In the genomic region with DNA sequence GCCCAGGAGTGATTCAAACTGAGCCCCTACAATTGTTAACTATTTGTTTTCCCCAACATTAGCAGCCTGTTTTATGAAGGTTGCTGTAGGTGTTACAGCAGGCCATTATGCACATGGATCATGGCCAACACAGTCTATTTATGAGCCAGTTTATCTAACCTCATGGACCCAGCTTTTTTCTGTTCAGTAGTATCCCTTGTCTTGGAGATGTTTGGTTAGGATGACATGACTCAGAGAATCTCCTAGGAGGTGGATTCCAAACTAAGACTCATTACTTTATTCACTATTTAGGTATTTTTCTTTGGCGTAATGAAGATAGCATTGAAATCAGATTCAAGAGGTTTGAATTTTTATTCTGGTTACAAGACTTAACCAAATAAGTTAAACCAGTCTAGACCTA, we compare ENCODE assay signal across 16 cellular contexts.
A peak's percentile ranks its signal among the peaks of the same experiment; 100 is the strongest.
DNase-seq lines count a peak whose midpoint lies in the region; ATAC-seq and TF ChIP-seq lines count a peak whose summit lies in the region.
"Had no signal": no experiment of that assay in that cellular context is flagged by ENCODE, and none has a peak within 500 bp of the region (broad histone marks: within the 10 kb centered on the region; RNA-seq: fewer than 3 reads in every experiment).

No MANE protein-coding gene starts in this region.

- peak; percentile 68 for DNase-seq in AG08396 (ENCODE audit: low spot score)
- DNase-seq in LHCN-M2 (ENCODE audit: low read depth): peak; percentile 74
- peak; percentile 92 for DNase-seq in astrocyte of the spinal cord (ENCODE audit: low read depth, low spot score)
- DNase-seq in iris pigment epithelial cell (ENCODE audit: low read depth): peak; percentile 93
- DNase-seq in HK-2 (ENCODE audit: unreplicated experiment): no peak
- no peak for DNase-seq in NCI-H146 (lab: John Stamatoyannopoulos, UW)
- DNase-seq: activated CD4-positive, alpha-beta T cell treated with anti-CD3 and anti-CD28 coated beads for 36 hours; aorta; effector CD8-positive, alpha-beta T cell; heart right ventricle had no signal

- in situ Hi-C loops in astrocyte of the spinal cord (cut with HindIII; ENCODE audit: low sequenced_read_pairs): no loop called here

- TF ChIP-seq CTCF in astrocyte of the spinal cord (IDR thresholded peaks at IDR 0.05; ENCODE audit: low read depth, low read length): no peak

- ATAC-seq in GM21723 (IDR thresholded peaks at IDR 0.05; ENCODE audit: unreplicated experiment) (no peak), GM18498 (IDR thresholded peaks at IDR 0.05; ENCODE audit: unreplicated experiment) (no peak)
- ATAC-seq: activated CD4-positive, alpha-beta T cell treated with anti-CD3 and anti-CD28 coated beads for 36 hours; heart right ventricle; left lobe of liver had no signal

- H3K4me3 ChIP-seq in astrocyte of the spinal cord (ENCODE audit: low read depth, low read length): no peak overlapping the region
- H3K4me3 ChIP-seq: BLaER1, heart right ventricle, prostate gland, thoracic aorta had no signal

Comparison
In these comparisons a context has a peak if more than half of its experiments do, and no peak if none do; other contexts are left out.
1. DNase-seq: peak in AG08396 (single experiment), LHCN-M2 (single experiment), astrocyte of the spinal cord (single experiment) and iris pigment epithelial cell (single experiment); none in HK-2 (single experiment) and NCI-H146 (single experiment).